ENCODE assay signal across 18 cellular contexts in genomic region chr10:28879875-28880381, GRCh38.
DNase-seq lines count a peak whose midpoint lies in the region; ATAC-seq and TF ChIP-seq lines count a peak whose summit lies in the region.
"Had no signal": no experiment of that assay in that cellular context is flagged by ENCODE, and none has a peak within 500 bp of the region (broad histone marks: within the 10 kb centered on the region; RNA-seq: fewer than 3 reads in every experiment).

No MANE protein-coding gene starts in this region.

- H3K27me3 ChIP-seq in neural progenitor cell = no peaks in the 10 kb centered on the region
- H3K27me3 ChIP-seq: vagina had no signal

- no peak overlapping the region for H3K27ac Mint-ChIP-seq in neural progenitor cell
- H3K27ac Mint-ChIP-seq: activated naive CD8-positive, alpha-beta T cell; CD8-positive, alpha-beta T cell; progenitor cell of endocrine pancreas had no signal

- no peak overlapping the region for H3K9ac ChIP-seq in neural progenitor cell
- H3K9ac ChIP-seq: GM23248 had no signal

- peak overlapping the region; percentile 65 for H2AFZ ChIP-seq in neural progenitor cell (replicated peaks)
- H2AFZ ChIP-seq: GM23248, PC-9 had no signal

- no peak overlapping the region for H3K27ac ChIP-seq in neural progenitor cell
- H3K27ac ChIP-seq: GM23248, PC-9, vagina had no signal

- H3K4me1 Mint-ChIP-seq in neural progenitor cell = peaks cover 44% of the 10 kb centered on the region

- peaks cover 13% of the 10 kb centered on the region for H3F3A ChIP-seq in neural progenitor cell (ENCODE audit: low read depth)

- ATAC-seq in left cardiac atrium (peak; percentile 78 to 88), GM18519 (IDR thresholded peaks at IDR 0.05; ENCODE audit: low FRiP score, unreplicated experiment) (no peak)
- ATAC-seq: CD8-positive, alpha-beta T cell had no signal

- no peak overlapping the region for H3K4me2 ChIP-seq in neural progenitor cell
- H3K4me2 ChIP-seq: PC-9 had no signal

- no peaks in the 10 kb centered on the region for H3K9me3 Mint-ChIP-seq in neural progenitor cell
- H3K9me3 Mint-ChIP-seq: CD8-positive, alpha-beta T cell had no signal

- peaks cover 11% of the 10 kb centered on the region for H3K27me3 Mint-ChIP-seq in neural progenitor cell (ENCODE audit: insufficient read depth, low read depth)
- H3K27me3 Mint-ChIP-seq: progenitor cell of endocrine pancreas had no signal

- H3K36me3 Mint-ChIP-seq in neural progenitor cell = no peaks in the 10 kb centered on the region
- H3K36me3 Mint-ChIP-seq: activated naive CD8-positive, alpha-beta T cell; CD8-positive, alpha-beta T cell had no signal

- H3K4me3 Mint-ChIP-seq in neural progenitor cell = no peak overlapping the region
- H3K4me3 Mint-ChIP-seq: activated naive CD8-positive, alpha-beta T cell; CD8-positive, alpha-beta T cell had no signal

- TF ChIP-seq CTCF in neural progenitor cell (IDR thresholded peaks at IDR 0.05) = no peak

- peaks cover 20% of the 10 kb centered on the region for H3K4me1 ChIP-seq in neural progenitor cell
- H3K4me1 ChIP-seq: vagina had no signal

- no peaks in the 10 kb centered on the region for H3K9me3 ChIP-seq in neural progenitor cell (ENCODE audit: low read depth)
- H3K9me3 ChIP-seq: vagina had no signal

- H3K36me3 ChIP-seq in neural progenitor cell = no peaks in the 10 kb centered on the region
- H3K36me3 ChIP-seq: vagina had no signal

- no peak overlapping the region for H3K4me3 ChIP-seq in neural progenitor cell
- H3K4me3 ChIP-seq: GM23248, PC-9, vagina had no signal

- DNase-seq in astrocyte of the hippocampus (ENCODE audit: low read depth, low spot score) = peak; percentile 11
- DNase-seq in left cardiac atrium = peak; percentile 50
- peak; percentile 31 for DNase-seq in neural progenitor cell (ENCODE audit: low spot score)
- DNase-seq in NCI-H2081 treated with DMSO at 0.1 percent for 48 hours (lab: John Stamatoyannopoulos, UW) = no peak
- DNase-seq in stimulated activated CD4-positive, alpha-beta T cell treated with anti-CD3 and anti-CD28 coated beads, Interleukin-12 subunit alpha, Interleukin-12 subunit beta, amount 100 ng/mL, for 4 hours = no peak
- DNase-seq in activated CD4-positive, alpha-beta T cell treated with anti-CD3 and anti-CD28 coated beads for 1 hour = no peak
- DNase-seq: activated CD4-positive, CD25-positive, alpha-beta regulatory T cell treated with anti-CD3 and anti-CD28 coated beads, Interleukin-2, amount 50 U/mL, for 72 hours; CD8-positive, alpha-beta T cell; GF-D8; GM23248; NCI-H1694; NCI-H526; PC-9; stimulated activated CD4-positive, alpha-beta T cell treated with anti-CD3 and anti-CD28 coated beads, Interleukin-4, amount 100 ng/mL, for 24 hours had no signal

- no peaks in the 10 kb centered on the region for H3K79me2 ChIP-seq in neural progenitor cell (ENCODE audit: low read depth)

- no peaks in the 10 kb centered on the region for H4K20me1 ChIP-seq in neural progenitor cell (ENCODE audit: low read depth)

- intact Hi-C loops in left cardiac atrium (cut with DNase I) = no loop called here

Comparison
In these comparisons a context has a peak if more than half of its experiments do, and no peak if none do; other contexts are left out.
1. DNase-seq: peak in astrocyte of the hippocampus (single experiment), left cardiac atrium (single experiment) and neural progenitor cell (single experiment); none in NCI-H2081 treated with DMSO at 0.1 percent for 48 hours (single experiment), stimulated activated CD4-positive, alpha-beta T cell treated with anti-CD3 and anti-CD28 coated beads, Interleukin-12 subunit alpha, Interleukin-12 subunit beta, amount 100 ng/mL, for 4 hours (single experiment) and activated CD4-positive, alpha-beta T cell treated with anti-CD3 and anti-CD28 coated beads for 1 hour (single experiment).